ENCODE assay signal across 26 cellular contexts in genomic region chr5:169911448-169912212, GRCh38.
A peak's percentile ranks its signal among the peaks of the same experiment; 100 is the strongest.
DNase-seq lines count a peak whose midpoint lies in the region; ATAC-seq lines count a peak whose summit lies in the region.
"Had no signal": no experiment of that assay in that cellular context is flagged by ENCODE, and none has a peak within 500 bp of the region (broad histone marks: within the 10 kb centered on the region; RNA-seq: fewer than 3 reads in every experiment).

No MANE protein-coding gene starts in this region.

- no peak overlapping the region for H3K56ac ChIP-seq in mesendoderm (ENCODE audit: low read length)

- no peak overlapping the region for H3K18ac ChIP-seq in mesendoderm (ENCODE audit: low read length)

- H2AK5ac ChIP-seq in mesendoderm (ENCODE audit: low read length), result no peak overlapping the region

- H3K79me2 ChIP-seq in mesendoderm (ENCODE audit: control insufficient read depth, insufficient read depth, low read length), result no peaks in the 10 kb centered on the region

- peak; percentile 7 for DNase-seq in NCI-H1092 treated with DMSO at 0.1 percent for 48 hours (lab: John Stamatoyannopoulos, UW)
- no peak for DNase-seq in NCI-H1092 (lab: John Stamatoyannopoulos, UW)
- DNase-seq in NCI-H526 (lab: John Stamatoyannopoulos, UW), result peak; percentile 11 to 59
- peak; percentile 41 for DNase-seq in dermis blood vessel endothelial cell
- DNase-seq in mesendoderm, result peak; percentile 21
- DNase-seq in stimulated activated CD4-positive, alpha-beta T cell treated with anti-CD3 and anti-CD28 coated beads, Interleukin-1b, Interleukin-23, amount 100 ng/mL, for 48 hours, result no peak
- DNase-seq: 8988T; activated CD4-positive, alpha-beta T cell treated with anti-CD3 and anti-CD28 coated beads, Interleukin-2, amount 10 ng/mL, durations not matched to agents 7 days and 5 days; activated CD8-positive, alpha-beta memory T cell treated with anti-CD3 and anti-CD28 coated beads, Interleukin-2, amount 10 ng/mL, durations not matched to agents 7 days and 5 days; activated naive CD4-positive, alpha-beta T cell treated with anti-CD3 and anti-CD28 coated beads, Interleukin-2, amount 50 U/mL, for 16 hours; anterior cingulate cortex; Caco-2; GOT3; Kasumi-1; left cardiac atrium; natural killer cell; NCI-H1417 treated with DMSO at 0.1 percent for 48 hours; NCI-H2107; pancreas; right cardiac atrium; stimulated activated CD4-positive, alpha-beta T cell treated with anti-CD3 and anti-CD28 coated beads, Interleukin-12 subunit alpha, Interleukin-12 subunit beta, amount 100 ng/mL, for 4 hours; stomach; transverse colon had no signal

- H3K27ac ChIP-seq in mesendoderm (ENCODE audit: low read depth, low read length), result no peak overlapping the region
- H3K27ac ChIP-seq: pancreas, SJSA1, stomach, transverse colon had no signal

- no peak overlapping the region for H2BK15ac ChIP-seq in mesendoderm (replicated peaks; ENCODE audit: low read depth)

- no peaks in the 10 kb centered on the region for H3K27me3 ChIP-seq in mesendoderm (ENCODE audit: insufficient read depth, low read length, poor library complexity)
- H3K27me3 ChIP-seq: pancreas, SJSA1, stomach, transverse colon had no signal

- H3K23ac ChIP-seq in mesendoderm (ENCODE audit: low read length), result no peak overlapping the region

- no CpG with 5 or more reads among the region's 4 CpGs for WGBS in mesendoderm (ENCODE audit: extremely low coverage, insufficient coverage, low lambda C conversion rate)

- no peak overlapping the region for H3K4me3 ChIP-seq in mesendoderm (ENCODE audit: low read length)
- H3K4me3 ChIP-seq: pancreas, SJSA1, stomach, transverse colon had no signal

- no peak overlapping the region for H3K9ac ChIP-seq in mesendoderm (ENCODE audit: low read length)

- H3K4me2 ChIP-seq in mesendoderm (ENCODE audit: low read length), result no peak overlapping the region

- H3K36me3 ChIP-seq in mesendoderm (ENCODE audit: control insufficient read depth, insufficient read depth, low read length), result no peaks in the 10 kb centered on the region
- H3K36me3 ChIP-seq: pancreas, SJSA1, stomach, transverse colon had no signal

- no peak overlapping the region for H4K8ac ChIP-seq in mesendoderm (ENCODE audit: low read depth, low read length)

- no peak overlapping the region for H2BK120ac ChIP-seq in mesendoderm (ENCODE audit: low read depth, low read length)

- no peaks in the 10 kb centered on the region for H3K79me1 ChIP-seq in mesendoderm (ENCODE audit: low read length)

- no peak overlapping the region for H2BK5ac ChIP-seq in mesendoderm (ENCODE audit: low read length)

- H4K5ac ChIP-seq in mesendoderm (ENCODE audit: low read length), result no peak overlapping the region

- ATAC-seq in esophagus mucosa (no peak), GM19351 (IDR thresholded peaks at IDR 0.05; ENCODE audit: unreplicated experiment) (no peak)
- ATAC-seq: activated CD8-positive, alpha-beta memory T cell treated with anti-CD3 and anti-CD28 coated beads, Interleukin-2, amount 10 ng/mL, durations not matched to agents 7 days and 5 days; left cardiac atrium; natural killer cell; pancreas; right cardiac atrium had no signal

- no peak overlapping the region for H3K4ac ChIP-seq in mesendoderm (ENCODE audit: low read depth, low read length)

- no peaks in the 10 kb centered on the region for H3K4me1 ChIP-seq in mesendoderm (ENCODE audit: control insufficient read depth, low read depth, low read length)
- H3K4me1 ChIP-seq: Caco-2, pancreas, SJSA1, stomach, transverse colon had no signal

Comparison
In these comparisons a context has a peak if more than half of its experiments do, and no peak if none do; other contexts are left out.
1. DNase-seq: peak in NCI-H1092 treated with DMSO at 0.1 percent for 48 hours (single experiment), NCI-H526 (2 of 2), dermis blood vessel endothelial cell (single experiment) and mesendoderm (single experiment); none in NCI-H1092 (single experiment) and stimulated activated CD4-positive, alpha-beta T cell treated with anti-CD3 and anti-CD28 coated beads, Interleukin-1b, Interleukin-23, amount 100 ng/mL, for 48 hours (single experiment).